14 cellular contexts compared by ENCODE assay signal in genomic region chr4:74423101-74423500, GRCh38. TPM values are rescaled to one million over a fixed set of nuclear protein-coding genes. Genes with fewer than 3 reads are reported as not detected.
A peak's percentile ranks its signal among the peaks of the same experiment; 100 is the strongest.
DNase-seq lines count a peak whose midpoint lies in the region; ATAC-seq and TF ChIP-seq lines count a peak whose summit lies in the region.
"Had no signal": no experiment of that assay in that cellular context is flagged by ENCODE, and none has a peak within 500 bp of the region (broad histone marks: within the 10 kb centered on the region; RNA-seq: fewer than 3 reads in every experiment).

No MANE protein-coding gene starts in this region.

- H3K4me3 ChIP-seq in RWPE2 (ENCODE audit: severe bottlenecking) (no peak overlapping the region), fibroblast of mammary gland (ENCODE audit: control insufficient read depth, low read depth, low read length) (no peak overlapping the region), colonic mucosa (no peak overlapping the region), neural progenitor cell (no peak overlapping the region)
- H3K4me3 ChIP-seq: BLaER1, PC-9, vagina had no signal

- no peak overlapping the region for H3K4me2 ChIP-seq in neural progenitor cell
- H3K4me2 ChIP-seq: BLaER1, PC-9 had no signal

- intact Hi-C loops in colonic mucosa (cut with DNase I): no loop called here

- H3K4me1 Mint-ChIP-seq in mesothelial cell of epicardium: peaks cover 18% of the 10 kb centered on the region
- H3K4me1 Mint-ChIP-seq in neural progenitor cell: no peaks in the 10 kb centered on the region
- H3K4me1 Mint-ChIP-seq: activated naive CD8-positive, alpha-beta T cell treated with anti-CD3 and anti-CD28 coated beads for 36 hours; naive B cell had no signal

- H3K9me3 Mint-ChIP-seq in mesothelial cell of epicardium: peaks cover 4% of the 10 kb centered on the region
- H3K9me3 Mint-ChIP-seq in neural progenitor cell: no peaks in the 10 kb centered on the region
- H3K9me3 Mint-ChIP-seq: activated naive CD8-positive, alpha-beta T cell treated with anti-CD3 and anti-CD28 coated beads for 36 hours; naive B cell had no signal

- H2AFZ ChIP-seq in neural progenitor cell (replicated peaks): no peak overlapping the region
- H2AFZ ChIP-seq: PC-9 had no signal

- 0 out of 3 replicates have a peak, but pooled peaks have one; percentile 19 for ATAC-seq in RWPE2 (ENCODE audit: low read depth)
- no peak for ATAC-seq in HG03039 (IDR thresholded peaks at IDR 0.05; ENCODE audit: unreplicated experiment)

- H3K9ac ChIP-seq in colonic mucosa (ENCODE audit: low read depth in 2 of 2, low read length in 2 of 2): no peak overlapping the region
- no peak overlapping the region for H3K9ac ChIP-seq in neural progenitor cell
- H3K9ac ChIP-seq: BLaER1 had no signal

- H3K27me3 ChIP-seq in RWPE2 (ENCODE audit: insufficient read depth, poor library complexity, severe bottlenecking) (no peaks in the 10 kb centered on the region), colonic mucosa (no peaks in the 10 kb centered on the region), neural progenitor cell (no peaks in the 10 kb centered on the region)
- H3K27me3 ChIP-seq: BLaER1, vagina had no signal

- no peaks in the 10 kb centered on the region for H3K79me2 ChIP-seq in neural progenitor cell (ENCODE audit: low read depth)

- peak; percentile 52 for DNase-seq in EH (ENCODE audit: low read depth)
- no peak for DNase-seq in RWPE2 (ENCODE audit: low spot score)
- peak; percentile 82 for DNase-seq in fibroblast of mammary gland (ENCODE audit: low read depth)
- no peak for DNase-seq in mesothelial cell of epicardium (ENCODE audit: low spot score in 2 of 2, unreplicated experiment in 2 of 2)
- DNase-seq in activated CD4-positive, alpha-beta T cell treated with anti-CD3 and anti-CD28 coated beads, Interleukin-2, amount 50 U/mL, for 4 hours: no peak
- DNase-seq in colonic mucosa: no peak
- DNase-seq in neural progenitor cell (ENCODE audit: low spot score): no peak
- DNase-seq: activated naive CD8-positive, alpha-beta T cell treated with anti-CD3 and anti-CD28 coated beads for 36 hours; naive B cell; PC-9 had no signal

- H3K4me3 Mint-ChIP-seq in mesothelial cell of epicardium (no peak overlapping the region), neural progenitor cell (no peak overlapping the region)
- H3K4me3 Mint-ChIP-seq: activated naive CD8-positive, alpha-beta T cell treated with anti-CD3 and anti-CD28 coated beads for 36 hours; naive B cell had no signal

- H3K36me3 Mint-ChIP-seq in mesothelial cell of epicardium: no peaks in the 10 kb centered on the region
- no peaks in the 10 kb centered on the region for H3K36me3 Mint-ChIP-seq in neural progenitor cell
- H3K36me3 Mint-ChIP-seq: activated naive CD8-positive, alpha-beta T cell treated with anti-CD3 and anti-CD28 coated beads for 36 hours; naive B cell had no signal

- H3K27ac ChIP-seq in RWPE2 (ENCODE audit: poor library complexity, severe bottlenecking): peak overlapping the region; percentile 30
- no peak overlapping the region for H3K27ac ChIP-seq in colonic mucosa
- no peak overlapping the region for H3K27ac ChIP-seq in neural progenitor cell
- H3K27ac ChIP-seq: BLaER1, PC-9, vagina had no signal

- H3K27me3 Mint-ChIP-seq in mesothelial cell of epicardium (ENCODE audit: low read depth) (no peaks in the 10 kb centered on the region), neural progenitor cell (ENCODE audit: insufficient read depth, low read depth) (no peaks in the 10 kb centered on the region)
- H3K27me3 Mint-ChIP-seq: activated naive CD8-positive, alpha-beta T cell treated with anti-CD3 and anti-CD28 coated beads for 36 hours had no signal

- H3K4me1 ChIP-seq in RWPE2 (ENCODE audit: insufficient read depth, poor library complexity, severe bottlenecking) (peaks cover 45% of the 10 kb centered on the region), colonic mucosa (no peaks in the 10 kb centered on the region), neural progenitor cell (no peaks in the 10 kb centered on the region)
- H3K4me1 ChIP-seq: BLaER1, vagina had no signal

- no peak for TF ChIP-seq CTCF in RWPE2 (IDR thresholded peaks at IDR 0.05; ENCODE audit: poor library complexity, severe bottlenecking)
- no peak for TF ChIP-seq CTCF in fibroblast of mammary gland (conservative IDR thresholded peaks at IDR 0.05; ENCODE audit: control insufficient read depth, insufficient read depth, low read depth, low read length)
- no peak for TF ChIP-seq CTCF in mesothelial cell of epicardium (IDR thresholded peaks at IDR 0.05; ENCODE audit: unreplicated experiment)
- no peak for TF ChIP-seq CTCF in colonic mucosa (IDR thresholded peaks at IDR 0.05)
- TF ChIP-seq CTCF in neural progenitor cell (IDR thresholded peaks at IDR 0.05): no peak

- no peaks in the 10 kb centered on the region for H3F3A ChIP-seq in neural progenitor cell (ENCODE audit: low read depth)

- H3K36me3 ChIP-seq in RWPE2 (ENCODE audit: low read depth) (no peaks in the 10 kb centered on the region), colonic mucosa (no peaks in the 10 kb centered on the region), neural progenitor cell (no peaks in the 10 kb centered on the region)
- H3K36me3 ChIP-seq: BLaER1, vagina had no signal

- peak overlapping the region; percentile 72 for H3K27ac Mint-ChIP-seq in mesothelial cell of epicardium
- H3K27ac Mint-ChIP-seq in neural progenitor cell: no peak overlapping the region
- H3K27ac Mint-ChIP-seq: activated naive CD8-positive, alpha-beta T cell treated with anti-CD3 and anti-CD28 coated beads for 36 hours; naive B cell had no signal

- no peaks in the 10 kb centered on the region for H4K20me1 ChIP-seq in neural progenitor cell (ENCODE audit: low read depth)
- H4K20me1 ChIP-seq: BLaER1 had no signal

- H3K9me3 ChIP-seq in RWPE2 (ENCODE audit: severe bottlenecking): no peaks in the 10 kb centered on the region
- no peaks in the 10 kb centered on the region for H3K9me3 ChIP-seq in colonic mucosa
- no peaks in the 10 kb centered on the region for H3K9me3 ChIP-seq in neural progenitor cell (ENCODE audit: low read depth)
- H3K9me3 ChIP-seq: BLaER1, vagina had no signal

RNA-seq across cellular contexts. Expression of gene AREG, which starts 21.8 kb away (rescaled TPM):
- total RNA-seq in mesothelial cell of epicardium (1.3 to 1.7 TPM (median 1.5 TPM) in 3 replicates), colonic mucosa (10 to 100 TPM; 13.4 to 21.7 TPM), neural progenitor cell (ENCODE audit: low replicate concordance) (not detected in 2 replicates)
- total RNA-seq: T-helper 2 cell treated with Interferon-gamma antibody and Interleukin-4, amounts not matched to agents 100 ng/mL and 5 ng/mL, for 36 hours had no signal

RNA-seq across cellular contexts. Expression of gene EREG, which starts 58.2 kb away (rescaled TPM):
- total RNA-seq in mesothelial cell of epicardium (0.04 to 0.22 TPM in 2 of 3 replicates, not detected in the other), colonic mucosa (1 to 10 TPM; 2.4 to 3.5 TPM), neural progenitor cell (ENCODE audit: low replicate concordance) (not detected in 2 replicates)
- total RNA-seq: activated naive CD8-positive, alpha-beta T cell treated with anti-CD3 and anti-CD28 coated beads for 36 hours; T-helper 2 cell treated with Interferon-gamma antibody and Interleukin-4, amounts not matched to agents 100 ng/mL and 5 ng/mL, for 36 hours had no signal

Comparison
In these comparisons a context has a peak if more than half of its experiments do, and no peak if none do; other contexts are left out.
1. DNase-seq: peak in EH (single experiment) and fibroblast of mammary gland (single experiment); none in RWPE2 (single experiment), mesothelial cell of epicardium (0 of 2), activated CD4-positive, alpha-beta T cell treated with anti-CD3 and anti-CD28 coated beads, Interleukin-2, amount 50 U/mL, for 4 hours (0 of 2), colonic mucosa (single experiment) and neural progenitor cell (single experiment).